In the genomic region with DNA sequence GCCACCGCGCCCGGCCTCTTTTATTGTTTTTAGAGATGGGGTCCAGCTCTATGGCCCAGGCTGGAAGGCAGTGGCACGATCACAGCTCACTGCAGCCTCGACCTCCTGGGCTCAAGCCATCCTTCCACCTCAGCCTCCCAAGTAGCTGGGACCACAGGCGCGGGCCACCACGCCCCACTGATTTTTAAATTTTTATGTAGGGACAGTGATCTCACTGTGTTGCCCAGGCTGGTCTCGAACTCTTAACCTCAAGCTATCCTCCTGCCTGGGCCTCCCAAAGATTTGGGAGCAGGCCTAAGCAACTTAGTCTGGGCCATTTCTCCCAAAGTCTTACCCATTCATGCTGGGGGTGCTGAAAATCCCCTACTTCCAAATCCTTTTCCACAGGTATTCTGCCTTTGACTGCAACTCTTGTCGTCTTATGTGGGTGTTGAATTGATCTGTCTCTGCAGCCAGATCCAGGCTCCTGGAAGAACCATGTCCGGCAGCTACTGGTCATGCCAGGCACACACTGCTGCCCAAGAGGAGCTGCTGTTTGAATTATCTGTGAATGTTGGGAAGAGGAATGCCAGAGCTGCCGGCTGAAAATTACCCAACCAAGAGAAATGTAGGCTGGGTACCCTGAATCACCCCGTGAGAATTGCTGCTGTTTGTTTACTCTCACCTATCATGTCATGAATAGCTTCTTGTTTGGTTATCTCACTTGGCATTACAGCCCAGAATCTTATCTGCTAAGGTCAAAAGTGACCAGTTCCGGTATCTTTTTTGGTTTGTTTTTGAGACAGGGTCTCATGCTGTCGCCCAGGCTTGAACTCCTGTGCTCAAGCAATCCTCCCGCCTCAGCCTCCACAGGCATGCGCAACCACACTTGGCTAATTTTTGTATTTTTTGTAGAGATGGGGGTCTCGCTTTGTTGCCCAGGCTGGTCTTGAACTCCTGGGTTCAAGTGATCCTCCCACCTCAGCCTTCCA, we compare ENCODE assay signal across 7 cellular contexts. TPM values are rescaled to one million over a fixed set of nuclear protein-coding genes. Genes with fewer than 3 reads are reported as not detected.
DNase-seq lines count a peak whose midpoint lies in the region; ATAC-seq and TF ChIP-seq lines count a peak whose summit lies in the region.

No MANE protein-coding gene starts in this region.

- DNase-seq in HFF-Myc (ENCODE audit: extremely low read depth, low read depth) (no peak), WERI-Rb-1 (no peak), right cardiac atrium (peak in 2 of 3 donors; percentile 28 to 65), NCI-H1694 (lab: John Stamatoyannopoulos, UW) (no peak), DMS114 treated with DMSO at 0.1 percent for 48 hours (lab: John Stamatoyannopoulos, UW; ENCODE audit: unreplicated experiment) (no peak)

- H3K4me3 ChIP-seq in HFF-Myc (replicated peaks; ENCODE audit: low read depth, low read length) (peak overlapping the region; percentile 70), WERI-Rb-1 (ENCODE audit: low read depth, low read length) (peak overlapping the region; percentile 86), right cardiac atrium (ENCODE audit: low read length) (no peak overlapping the region)

- H3K36me3 ChIP-seq in WERI-Rb-1: peaks cover 35% of the 10 kb centered on the region

- H3K27ac ChIP-seq in WERI-Rb-1: peak overlapping the region; percentile 90
- peak overlapping the region; percentile 86 for H3K27ac ChIP-seq in right cardiac atrium (ENCODE audit: low read length)

- TF ChIP-seq CTCF in HFF-Myc (IDR thresholded peaks at IDR 0.05; ENCODE audit: low read depth, low read length, missing control alignments) (no peak), WERI-Rb-1 (IDR thresholded peaks at IDR 0.05; ENCODE audit: low read depth, low read length) (no peak)

- H3K4me3 Mint-ChIP-seq in stimulated activated memory B cell treated with anti-CD40 and anti-IgM and Interleukin-4, amounts not matched to agents 10 μg/mL and 1 μg/mL and 100 μg/mL, for 72 hours: peak overlapping the region; percentile 92

- WGBS in right cardiac atrium: 78% methylated on average over 18 of the region's 18 CpGs

- H3K4me1 ChIP-seq in right cardiac atrium (ENCODE audit: control insufficient read depth, insufficient read depth, low read length): no peaks in the 10 kb centered on the region

- H3K27me3 ChIP-seq in WERI-Rb-1 (ENCODE audit: insufficient read depth, low read depth, severe bottlenecking) (no peaks in the 10 kb centered on the region), right cardiac atrium (ENCODE audit: control insufficient read depth, insufficient read depth) (no peaks in the 10 kb centered on the region)

- H3K27me3 Mint-ChIP-seq in stimulated activated memory B cell treated with anti-CD40 and anti-IgM and Interleukin-4, amounts not matched to agents 10 μg/mL and 1 μg/mL and 100 μg/mL, for 72 hours: no peaks in the 10 kb centered on the region

- peaks cover 38% of the 10 kb centered on the region for H3K36me3 Mint-ChIP-seq in stimulated activated memory B cell treated with anti-CD40 and anti-IgM and Interleukin-4, amounts not matched to agents 10 μg/mL and 1 μg/mL and 100 μg/mL, for 72 hours

- intact Hi-C loops in right cardiac atrium (cut with DNase I): no loop called here

- H3K4me1 Mint-ChIP-seq in stimulated activated memory B cell treated with anti-CD40 and anti-IgM and Interleukin-4, amounts not matched to agents 10 μg/mL and 1 μg/mL and 100 μg/mL, for 72 hours: peaks cover 43% of the 10 kb centered on the region

- H3K9me3 Mint-ChIP-seq in stimulated activated memory B cell treated with anti-CD40 and anti-IgM and Interleukin-4, amounts not matched to agents 10 μg/mL and 1 μg/mL and 100 μg/mL, for 72 hours: no peaks in the 10 kb centered on the region

- H3K27ac Mint-ChIP-seq in stimulated activated memory B cell treated with anti-CD40 and anti-IgM and Interleukin-4, amounts not matched to agents 10 μg/mL and 1 μg/mL and 100 μg/mL, for 72 hours: peak overlapping the region; percentile 91

- ATAC-seq in right cardiac atrium (no peak), GM19328 (IDR thresholded peaks at IDR 0.05; ENCODE audit: unreplicated experiment) (no peak)
- ATAC-seq in stimulated activated memory B cell treated with anti-CD40 and anti-IgM and Interleukin-4, amounts not matched to agents 10 μg/mL and 1 μg/mL and 100 μg/mL, for 72 hours: no peak

- no peaks in the 10 kb centered on the region for H3K9me3 ChIP-seq in WERI-Rb-1 (ENCODE audit: severe bottlenecking)
- H3K9me3 ChIP-seq in right cardiac atrium (ENCODE audit: control insufficient read depth, low read length): no peaks in the 10 kb centered on the region

RNA-seq across cellular contexts. Expression of gene ZDHHC4, which starts 1.1 kb away (rescaled TPM):
- 10 to 100 TPM; 43.0 to 51.7 (median 46.3) TPM for total RNA-seq in right cardiac atrium
- 37.1 TPM for polyA plus RNA-seq in right cardiac atrium

RNA-seq across cellular contexts. Expression of gene INTS15, which starts 11.4 kb away (rescaled TPM):
- total RNA-seq in right cardiac atrium: 10 to 100 TPM; 15.6 to 18.7 (median 17.3) TPM
- 9.4 TPM for polyA plus RNA-seq in right cardiac atrium

RNA-seq across cellular contexts. Expression of gene GRID2IP, which starts 27.1 kb away (rescaled TPM):
- under 1 TPM in 2 of 4 donors, not detected in 2; 0.09 to 0.20 TPM for total RNA-seq in right cardiac atrium
- 0.05 TPM for polyA plus RNA-seq in right cardiac atrium

RNA-seq across cellular contexts. Expression of gene ZNF853, which starts 37.0 kb away (rescaled TPM):
- 10 to 100 TPM; 12.4 to 20.6 (median 17.2) TPM for total RNA-seq in right cardiac atrium
- polyA plus RNA-seq in right cardiac atrium: 8.2 TPM

RNA-seq across cellular contexts. Expression of gene ZNF316, which starts 58.7 kb away (rescaled TPM):
- total RNA-seq in right cardiac atrium: 10 to 100 TPM; 14.8 to 20.7 (median 17.3) TPM
- 11.7 TPM for polyA plus RNA-seq in right cardiac atrium

Comparison
In these comparisons a context has a peak if more than half of its experiments do, and no peak if none do; other contexts are left out.
1. DNase-seq: peak in right cardiac atrium (2 of 3); none in HFF-Myc (single experiment), WERI-Rb-1 (single experiment), NCI-H1694 (single experiment) and DMS114 treated with DMSO at 0.1 percent for 48 hours (single experiment).